Comparison of ENCODE assay signal across 11 cellular contexts in the genomic region with DNA sequence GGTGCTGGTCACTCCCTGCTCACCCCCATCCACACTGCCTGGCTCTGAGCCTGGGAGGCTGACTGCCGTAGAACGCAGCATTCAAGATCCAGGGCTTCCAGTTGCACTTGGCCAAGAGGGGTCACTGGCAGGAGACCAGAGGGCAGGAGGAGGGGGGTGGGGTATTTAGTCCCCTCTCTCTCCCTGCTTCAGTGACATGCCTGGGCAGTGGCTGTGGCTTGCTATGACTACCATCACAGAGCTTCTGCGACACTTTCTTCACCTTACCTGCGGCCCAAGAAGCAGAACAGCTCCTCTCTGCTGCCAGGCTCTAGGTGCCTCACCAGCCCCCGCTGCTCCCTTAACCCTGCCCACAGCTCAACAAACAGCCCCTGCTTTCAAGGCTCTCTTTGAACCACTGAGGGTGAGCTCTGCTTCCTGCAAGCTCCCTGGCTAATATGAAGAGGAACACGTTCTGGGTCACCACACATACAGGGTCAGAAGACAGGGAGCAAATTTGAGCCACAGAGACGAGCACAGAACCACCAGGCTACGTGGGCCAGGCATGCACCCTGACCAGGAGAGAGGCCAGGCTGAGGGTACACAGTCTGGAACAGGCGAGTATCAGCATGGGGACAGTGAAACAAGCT. TPM values are rescaled to one million over a fixed set of nuclear protein-coding genes. Genes with fewer than 3 reads are reported as not detected.
DNase-seq lines count a peak whose midpoint lies in the region; ATAC-seq and TF ChIP-seq lines count a peak whose summit lies in the region.
"Had no signal": no experiment of that assay in that cellular context is flagged by ENCODE, and none has a peak within 500 bp of the region (broad histone marks: within the 10 kb centered on the region; RNA-seq: fewer than 3 reads in every experiment).

No MANE protein-coding gene starts in this region.

- H3K9me3 Mint-ChIP-seq in activated CD8-positive, alpha-beta T cell treated with anti-CD3 and anti-CD28 coated beads, Interleukin-2, amount 10 ng/mL, durations not matched to agents 7 days and 5 days (ENCODE audit: insufficient read depth) = no peaks in the 10 kb centered on the region
- H3K9me3 Mint-ChIP-seq in memory B cell = no peaks in the 10 kb centered on the region

- CTCF ChIA-PET in activated CD8-positive, alpha-beta T cell treated with anti-CD3 and anti-CD28 coated beads, Interleukin-2, amount 10 ng/mL, durations not matched to agents 7 days and 5 days (lab: Charles Lee) = interaction anchor here (0.9 to 4.0 kb wide), 6 partner anchors 16 to 56 kb away, joined by 3 to 53 read pairs (median 4); a partner anchor contains a TSS

- peaks cover 66% of the 10 kb centered on the region for H3K4me1 Mint-ChIP-seq in activated CD8-positive, alpha-beta T cell treated with anti-CD3 and anti-CD28 coated beads, Interleukin-2, amount 10 ng/mL, durations not matched to agents 7 days and 5 days (ENCODE audit: low read depth)
- H3K4me1 Mint-ChIP-seq in memory B cell = peaks cover 45% of the 10 kb centered on the region

- ATAC-seq in Right ventricle myocardium inferior (peak; percentile 30), memory B cell (ENCODE audit: low read depth) (peak; percentile 56), HG02623 (IDR thresholded peaks at IDR 0.05; ENCODE audit: unreplicated experiment) (no peak), left colon (no peak)
- peak; percentile 86 for ATAC-seq in activated CD8-positive, alpha-beta T cell treated with anti-CD3 and anti-CD28 coated beads, Interleukin-2, amount 10 ng/mL, durations not matched to agents 7 days and 5 days

- H3K4me3 Mint-ChIP-seq in activated CD8-positive, alpha-beta T cell treated with anti-CD3 and anti-CD28 coated beads, Interleukin-2, amount 10 ng/mL, durations not matched to agents 7 days and 5 days = peak overlapping the region; percentile 53
- H3K4me3 Mint-ChIP-seq in memory B cell = peak overlapping the region; percentile 46

- peak overlapping the region; percentile 86 for H3K27ac Mint-ChIP-seq in activated CD8-positive, alpha-beta T cell treated with anti-CD3 and anti-CD28 coated beads, Interleukin-2, amount 10 ng/mL, durations not matched to agents 7 days and 5 days
- peak overlapping the region; percentile 82 for H3K27ac Mint-ChIP-seq in memory B cell

- no peaks in the 10 kb centered on the region for H3K9me3 ChIP-seq in right atrium auricular region

- no peak for TF ChIP-seq CTCF in right atrium auricular region (IDR thresholded peaks at IDR 0.05)

- H3K4me3 ChIP-seq in right atrium auricular region = no peak overlapping the region

- no peaks in the 10 kb centered on the region for H3K36me3 ChIP-seq in right atrium auricular region

- no peak for DNase-seq in Right ventricle myocardium inferior (ENCODE audit: missing footprints)
- no peak for DNase-seq in right atrium auricular region (ENCODE audit: low spot score)
- DNase-seq in activated CD8-positive, alpha-beta T cell treated with anti-CD3 and anti-CD28 coated beads, Interleukin-2, amount 10 ng/mL, durations not matched to agents 7 days and 5 days = peak; percentile 72
- DNase-seq in memory B cell (ENCODE audit: low spot score in 2 of 2) = no peak
- no peak for DNase-seq in kidney glomerular epithelial cell (lab: John Stamatoyannopoulos, UW)
- no peak for DNase-seq in LoVo (ENCODE audit: low spot score)
- no peak for DNase-seq in left colon
- DNase-seq: effector CD4-positive, alpha-beta T cell; islet precursor cell; MV-4-11 had no signal

- POLR2A ChIA-PET in activated CD8-positive, alpha-beta T cell treated with anti-CD3 and anti-CD28 coated beads, Interleukin-2, amount 10 ng/mL, durations not matched to agents 7 days and 5 days (lab: Charles Lee) = interaction anchor here (0.6 to 1.9 kb wide), 6 partner anchors 10 to 125 kb away, joined by 3 to 6 read pairs (median 4); a partner anchor contains a TSS

- peak overlapping the region in 1 of 2 donors; percentile 21 for H3K27ac ChIP-seq in right atrium auricular region

- intact Hi-C loops in Right ventricle myocardium inferior (cut with DNase I) = loop anchor here (5.0 kb wide), 1 partner anchor 52 kb away; no protein-coding TSS in a partner anchor
- intact Hi-C loops in left colon (cut with DNase I, micrococcal nuclease) = no loop called here

- H3K27me3 Mint-ChIP-seq in activated CD8-positive, alpha-beta T cell treated with anti-CD3 and anti-CD28 coated beads, Interleukin-2, amount 10 ng/mL, durations not matched to agents 7 days and 5 days (ENCODE audit: low read depth) = no peaks in the 10 kb centered on the region
- no peaks in the 10 kb centered on the region for H3K27me3 Mint-ChIP-seq in memory B cell

- H3K36me3 Mint-ChIP-seq in activated CD8-positive, alpha-beta T cell treated with anti-CD3 and anti-CD28 coated beads, Interleukin-2, amount 10 ng/mL, durations not matched to agents 7 days and 5 days (ENCODE audit: low read depth) = peaks cover 35% of the 10 kb centered on the region
- H3K36me3 Mint-ChIP-seq in memory B cell = peaks cover 4% of the 10 kb centered on the region

- peaks cover 0 to 75% of the 10 kb centered on the region in 2 donors for H3K4me1 ChIP-seq in right atrium auricular region

- H3K27me3 ChIP-seq in right atrium auricular region = no peaks in the 10 kb centered on the region

RNA-seq across cellular contexts. Expression of a gene that starts 55.7 kb away (rescaled TPM):
- total RNA-seq in Right ventricle myocardium inferior = 123 TPM
- total RNA-seq in right atrium auricular region = 10 to 100 TPM; 58.3 to 76.0 TPM
- total RNA-seq in activated CD8-positive, alpha-beta T cell treated with anti-CD3 and anti-CD28 coated beads, Interleukin-2, amount 10 ng/mL, durations not matched to agents 7 days and 5 days = 100 to 1,000 TPM; 103 to 107 TPM
- 100 to 1,000 TPM; 138 to 142 TPM for total RNA-seq in left colon

Comparison
In these comparisons a context has a peak if more than half of its experiments do, and no peak if none do; other contexts are left out.
1. ATAC-seq: peak in Right ventricle myocardium inferior (single experiment), activated CD8-positive, alpha-beta T cell treated with anti-CD3 and anti-CD28 coated beads, Interleukin-2, amount 10 ng/mL, durations not matched to agents 7 days and 5 days (single experiment) and memory B cell (single experiment); none in HG02623 (single experiment) and left colon (single experiment).